ENCODE assay signal across 16 cellular contexts in the genomic region with DNA sequence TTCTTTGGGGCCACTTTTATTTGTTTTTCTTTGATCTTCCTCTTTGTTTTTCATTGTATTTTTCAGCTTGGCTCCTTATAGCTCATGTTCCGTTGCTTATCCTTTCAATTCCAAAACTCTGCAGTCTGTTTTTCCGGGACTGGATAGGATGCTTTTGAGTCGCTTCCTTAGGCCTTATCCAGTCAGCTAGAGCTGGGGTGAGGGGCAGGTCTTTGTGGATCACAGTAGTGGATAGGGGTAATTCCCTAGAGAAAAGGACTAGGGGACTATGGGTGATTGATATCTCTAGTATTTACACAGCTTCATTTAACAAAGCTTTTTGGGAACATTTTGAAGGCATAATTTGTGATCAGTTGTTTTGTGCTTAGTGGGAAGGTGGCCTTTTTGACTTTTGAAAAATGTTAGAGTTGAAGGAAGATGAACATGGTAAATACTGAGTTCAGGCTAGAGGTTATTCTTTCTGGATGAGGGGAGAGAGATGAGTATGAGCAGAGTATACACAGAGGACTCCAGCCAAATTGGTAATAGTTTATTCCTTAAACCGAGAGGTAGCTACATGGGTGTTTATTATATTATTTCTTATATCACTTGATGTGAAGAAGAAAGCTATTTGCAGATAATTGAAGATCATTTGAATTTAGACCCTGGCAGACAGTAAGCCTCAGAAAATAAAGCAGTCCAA. TPM values are rescaled to one million over a fixed set of nuclear protein-coding genes. Genes with fewer than 3 reads are reported as not detected.
A peak's percentile ranks its signal among the peaks of the same experiment; 100 is the strongest.
DNase-seq lines count a peak whose midpoint lies in the region; ATAC-seq and TF ChIP-seq lines count a peak whose summit lies in the region.
"Had no signal": no experiment of that assay in that cellular context is flagged by ENCODE, and none has a peak within 500 bp of the region (broad histone marks: within the 10 kb centered on the region; RNA-seq: fewer than 3 reads in every experiment).

No MANE protein-coding gene starts in this region.

- ATAC-seq in IMR-90 (ENCODE audit: low read depth) (peak; percentile 59), HG02571 (IDR thresholded peaks at IDR 0.05; ENCODE audit: unreplicated experiment) (no peak)
- ATAC-seq: foreskin keratinocyte had no signal

- TF ChIP-seq POLR2A in IMR-90 (IDR thresholded peaks at IDR 0.05; ENCODE audit: low read depth, low read length), result no peak

- H2AFZ ChIP-seq in IMR-90 (replicated peaks; ENCODE audit: low read length, poor library complexity), result no peak overlapping the region

- H3K4me1 Mint-ChIP-seq in endodermal cell, result peaks cover 5% of the 10 kb centered on the region
- H3K4me1 Mint-ChIP-seq in nephron progenitor cell, result peaks cover 28% of the 10 kb centered on the region

- no peak overlapping the region for H2BK20ac ChIP-seq in IMR-90 (ENCODE audit: low read depth, low read length)

- H3K9ac ChIP-seq in IMR-90 (ENCODE audit: low read depth, low read length) (no peak overlapping the region), endodermal cell (ENCODE audit: extremely low read depth, low read length, poor library complexity, severe bottlenecking) (no peak overlapping the region)

- CTCF ChIA-PET in IMR-90 (lab: Yijun Ruan, JAX), result interaction anchor here (0.6 kb wide), 1 partner anchor 12 kb away, joined by 3 read pairs; no protein-coding TSS in a partner anchor

- H4K5ac ChIP-seq in IMR-90 (ENCODE audit: low read depth, low read length), result no peak overlapping the region

- H3K27ac ChIP-seq in IMR-90 (ENCODE audit: insufficient read depth, low read length) (no peak overlapping the region), endodermal cell (ENCODE audit: low read depth, low read length) (peak overlapping the region; percentile 6)
- H3K27ac ChIP-seq: foreskin keratinocyte, tibial artery had no signal

- peaks cover 14% of the 10 kb centered on the region; the same call in 1 of the 2 replicates for H4K20me1 ChIP-seq in IMR-90 (ENCODE audit: insufficient read depth, low read length)

- no peak overlapping the region for H2AK5ac ChIP-seq in IMR-90 (ENCODE audit: low read depth, low read length)

- H3K9me3 Mint-ChIP-seq in endodermal cell (peaks cover 8% of the 10 kb centered on the region), nephron progenitor cell (peaks cover 44% of the 10 kb centered on the region)

- no peak overlapping the region for H3K4me2 ChIP-seq in IMR-90 (ENCODE audit: low read depth, low read length)

- no peak overlapping the region for H3K23ac ChIP-seq in IMR-90 (ENCODE audit: low read depth, low read length)

- H3K9me3 ChIP-seq in IMR-90 (ENCODE audit: control insufficient read depth, insufficient read depth, low read length) (no peaks in the 10 kb centered on the region), endodermal cell (ENCODE audit: control insufficient read depth, low read length) (peaks cover 5% of the 10 kb centered on the region)
- H3K9me3 ChIP-seq: tibial artery had no signal

- H3K27me3 ChIP-seq in IMR-90 (ENCODE audit: control insufficient read depth, insufficient read depth, low read length) (no peaks in the 10 kb centered on the region), endodermal cell (ENCODE audit: control insufficient read depth, insufficient read depth, low read length, poor library complexity, severe bottlenecking) (no peaks in the 10 kb centered on the region)
- H3K27me3 ChIP-seq: foreskin keratinocyte, tibial artery had no signal

- TF ChIP-seq RAD21 in IMR-90 (IDR thresholded peaks at IDR 0.05; ENCODE audit: low read length), result no peak

- H3K79me1 ChIP-seq in IMR-90 (ENCODE audit: low read depth in 1 of 2, low read length in 2 of 2), result peaks cover 24 to 33% of the 10 kb centered on the region in 2 experiments

- H3K9me1 ChIP-seq in IMR-90 (ENCODE audit: insufficient read depth, low read length), result peaks cover 4% of the 10 kb centered on the region; the same call in 1 of the 2 replicates

- in situ Hi-C loops in IMR-90 (cut with MboI; ENCODE audit: low sequenced_read_pairs), result no loop called here

- POLR2A ChIA-PET in IMR-90 (lab: Charles Lee; ENCODE audit: unreplicated experiment), result interaction anchor here (0.6 to 1.5 kb wide), 3 partner anchors 23 to 279 kb away, joined by 3 to 4 read pairs (median 3); a partner anchor contains a TSS

- DNase-seq in NCI-H1092 treated with DMSO at 0.1 percent for 48 hours (lab: John Stamatoyannopoulos, UW) (peak; percentile 11), NCI-H1092 (lab: John Stamatoyannopoulos, UW) (no peak), IMR-90 (no peak), endodermal cell (no peak), nephron progenitor cell (no peak), NCI-H146 (lab: John Stamatoyannopoulos, UW) (no peak), glomerular visceral epithelial cell (ENCODE audit: extremely low spot score) (no peak)
- DNase-seq: activated CD4-positive, alpha-beta T cell treated with anti-CD3 and anti-CD28 coated beads, Interleukin-2, amount 10 ng/mL, durations not matched to agents 24 days and 14 days; activated naive CD8-positive, alpha-beta T cell treated with anti-CD3 and anti-CD28 coated beads, Interleukin-2, amount 10 ng/mL, durations not matched to agents 7 days and 5 days; foreskin keratinocyte; NCI-H2081 treated with DMSO at 0.1 percent for 48 hours; SHP77 treated with DMSO at 0.1 percent for 48 hours; stimulated activated CD4-positive, alpha-beta T cell treated with anti-CD3 and anti-CD28 coated beads, Interleukin-4, amount 100 ng/mL, for 24 hours; tibial artery had no signal

- H2BK15ac ChIP-seq in IMR-90 (ENCODE audit: low read depth, low read length), result no peak overlapping the region

- BruUV-seq in IMR-90 (replicated peaks; lab: Mats Ljungman, UMichigan), result no TSS peak

- H4K8ac ChIP-seq in IMR-90 (ENCODE audit: low read depth in 2 of 2, low read length in 2 of 2), result no peak overlapping the region

- H3K27me3 Mint-ChIP-seq in endodermal cell (ENCODE audit: insufficient read depth) (no peaks in the 10 kb centered on the region), nephron progenitor cell (ENCODE audit: low read depth, poor library complexity) (peaks cover 2% of the 10 kb centered on the region)
- H3K27me3 Mint-ChIP-seq: activated CD4-positive, alpha-beta T cell treated with anti-CD3 and anti-CD28 coated beads, Interleukin-2, amount 10 ng/mL, durations not matched to agents 24 days and 14 days; activated naive CD8-positive, alpha-beta T cell treated with anti-CD3 and anti-CD28 coated beads, Interleukin-2, amount 10 ng/mL, durations not matched to agents 7 days and 5 days; memory B cell had no signal

- H3K4me1 ChIP-seq in IMR-90 (ENCODE audit: control insufficient read depth, insufficient read depth, low read length) (peaks cover 5% of the 10 kb centered on the region), endodermal cell (ENCODE audit: control insufficient read depth, insufficient read depth, low read length) (no peaks in the 10 kb centered on the region)
- H3K4me1 ChIP-seq: foreskin keratinocyte had no signal

- no peak overlapping the region for H3K18ac ChIP-seq in IMR-90 (ENCODE audit: low read depth, low read length)

- WGBS in IMR-90 (ENCODE audit: extremely low coverage in 2 of 2, insufficient read length in 1 of 2), 2 experiments, result no CpG with 5 or more reads among the region's 4 CpGs
- 90% methylated on average over 4 of the region's 4 CpGs; no CpG with 5 or more reads in 1 of the 2 experiments for WGBS in endodermal cell (ENCODE audit: insufficient coverage in 1 of 2, insufficient read length in 1 of 2), 2 experiments

- H4K91ac ChIP-seq in IMR-90 (ENCODE audit: insufficient read depth, low read depth, low read length), result no peak overlapping the region

- no peak overlapping the region for H2BK120ac ChIP-seq in IMR-90 (ENCODE audit: low read depth, low read length)

- H2AK9ac ChIP-seq in IMR-90 (replicated peaks; ENCODE audit: low read depth, low read length, poor library complexity), result no peak overlapping the region

- TF ChIP-seq CTCF in IMR-90 (conservative IDR thresholded peaks at IDR 0.05; ENCODE audit: low read depth, low read length), result no peak
- no peak for TF ChIP-seq CTCF in endodermal cell (conservative IDR thresholded peaks at IDR 0.05)
- TF ChIP-seq CTCF in nephron progenitor cell (IDR thresholded peaks at IDR 0.05), result no peak

- H3K4me3 ChIP-seq in IMR-90 (ENCODE audit: insufficient read depth, low read depth, low read length) (no peak overlapping the region), endodermal cell (ENCODE audit: low read length) (no peak overlapping the region)
- H3K4me3 ChIP-seq: tibial artery had no signal

- H3K27ac Mint-ChIP-seq in endodermal cell (no peak overlapping the region), nephron progenitor cell (peak overlapping the region; percentile 91)
- H3K27ac Mint-ChIP-seq: activated CD4-positive, alpha-beta T cell treated with anti-CD3 and anti-CD28 coated beads, Interleukin-2, amount 10 ng/mL, durations not matched to agents 24 days and 14 days; activated naive CD8-positive, alpha-beta T cell treated with anti-CD3 and anti-CD28 coated beads, Interleukin-2, amount 10 ng/mL, durations not matched to agents 7 days and 5 days; memory B cell had no signal

- H3K56ac ChIP-seq in IMR-90 (ENCODE audit: extremely low read depth, insufficient read depth, low read length), result no peak overlapping the region

- H2BK5ac ChIP-seq in IMR-90 (ENCODE audit: low read depth, low read length, poor library complexity, severe bottlenecking), result no peak overlapping the region

- H3K36me3 Mint-ChIP-seq in endodermal cell (ENCODE audit: low read depth) (no peaks in the 10 kb centered on the region), nephron progenitor cell (ENCODE audit: low read depth) (peaks cover 72% of the 10 kb centered on the region)

- H3K4me3 Mint-ChIP-seq in endodermal cell, result no peak overlapping the region
- no peak overlapping the region for H3K4me3 Mint-ChIP-seq in nephron progenitor cell
- H3K4me3 Mint-ChIP-seq: activated CD4-positive, alpha-beta T cell treated with anti-CD3 and anti-CD28 coated beads, Interleukin-2, amount 10 ng/mL, durations not matched to agents 24 days and 14 days; activated naive CD8-positive, alpha-beta T cell treated with anti-CD3 and anti-CD28 coated beads, Interleukin-2, amount 10 ng/mL, durations not matched to agents 7 days and 5 days; memory B cell had no signal

- no peak overlapping the region; the same call in 1 of the 2 replicates for H3K14ac ChIP-seq in IMR-90 (replicated peaks; ENCODE audit: low read depth, low read length)

- no peak overlapping the region for H3K4ac ChIP-seq in IMR-90 (ENCODE audit: low read depth, low read length)

- intact Hi-C loops in IMR-90 (cut with micrococcal nuclease), result loop anchor here (5.0 kb wide), 1 partner anchor 40 kb away; no protein-coding TSS in a partner anchor

- dilution Hi-C loops in IMR-90 (cut with HindIII; ENCODE audit: low sequenced_read_pairs, unreplicated experiment), result no loop called here

- H3K36me3 ChIP-seq in IMR-90 (ENCODE audit: control insufficient read depth, insufficient read depth, low read length) (no peaks in the 10 kb centered on the region), endodermal cell (ENCODE audit: control insufficient read depth, insufficient read depth, low read length) (no peaks in the 10 kb centered on the region)
- H3K36me3 ChIP-seq: tibial artery had no signal

RNA-seq across cellular contexts. Expression of a gene that starts 22.5 kb away (rescaled TPM):
- total RNA-seq in IMR-90 (2012; rRNA removed), result 36.4 and 55.8 TPM in 2 replicates
- 4.5 and 5.0 TPM in 2 replicates for polyA plus RNA-seq in IMR-90 (2012; rRNA removed)
- 0.68 and 1.4 TPM in 2 replicates for polyA plus RNA-seq in IMR-90 (2012; cell fraction: cytosol; rRNA removed)
- polyA plus RNA-seq in IMR-90 (2012; cell fraction: nucleus; rRNA removed; ENCODE audit: low replicate concordance), result 1.5 and 15.4 TPM in 2 replicates
- total RNA-seq in endodermal cell, result 10 to 100 TPM; 32.2 to 42.2 TPM
- polyA plus RNA-seq in endodermal cell (2013, experiment 1 of 2), result 20.4 TPM
- polyA plus RNA-seq in endodermal cell (2013, experiment 2 of 2), result 28.0 TPM
